ENCODE assay signal across 15 cellular contexts in the genomic region with DNA sequence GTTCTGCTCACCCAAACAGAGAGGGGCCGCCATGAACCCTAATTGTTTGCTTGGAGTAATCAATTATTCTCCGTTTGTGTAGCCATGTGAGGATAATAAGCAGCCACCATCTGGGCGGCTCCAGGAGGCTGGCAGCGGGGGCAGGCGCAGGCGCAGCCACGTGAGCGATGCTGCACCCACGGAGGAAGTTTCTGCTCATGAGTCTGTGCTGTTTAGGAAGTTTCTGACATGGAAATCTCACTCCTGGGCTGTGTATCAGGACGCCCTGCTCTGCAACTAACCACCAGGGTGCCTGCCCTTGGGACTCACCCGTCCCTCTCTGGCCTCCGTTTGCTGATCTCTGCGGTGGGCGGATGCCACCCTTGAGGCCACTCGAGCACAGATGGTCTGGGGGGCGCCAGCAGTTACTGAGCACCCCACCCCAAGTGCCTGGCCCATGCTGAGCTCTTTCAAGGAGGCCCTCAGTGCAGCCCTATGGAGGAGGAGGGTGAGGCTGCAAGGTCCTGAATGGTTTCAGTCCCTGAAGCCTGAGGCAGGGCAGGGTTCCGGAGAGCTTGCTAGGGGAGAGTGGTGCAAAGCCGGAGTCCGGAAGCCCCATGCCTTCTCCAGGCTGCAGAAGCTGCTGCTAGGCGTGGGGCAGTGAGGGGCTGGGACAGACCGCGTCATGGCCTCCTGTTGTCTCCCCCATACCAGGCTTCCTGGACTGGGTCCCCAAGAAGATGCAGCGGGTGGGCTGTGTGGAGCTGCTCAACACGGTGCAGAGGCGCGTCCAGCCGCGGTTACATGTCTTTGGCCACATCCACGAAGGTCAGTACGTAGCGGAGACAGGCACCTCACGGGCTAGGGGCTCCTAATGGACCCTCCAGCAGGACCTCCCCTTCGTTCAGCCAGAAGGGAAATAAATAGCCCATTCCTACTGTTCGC.
"Had no signal": no experiment of that assay in that cellular context is flagged by ENCODE, and none has a peak within 500 bp of the region (broad histone marks: within the 10 kb centered on the region; RNA-seq: fewer than 3 reads in every experiment).

No MANE protein-coding gene starts in this region.

- H3K27me3 ChIP-seq: adrenal gland, ovary had no signal

- H3K4me1 ChIP-seq: adrenal gland, esophagus squamous epithelium, sigmoid colon had no signal

- H3K9me3 ChIP-seq: adrenal gland, esophagus squamous epithelium, mucosa of descending colon, ovary, sigmoid colon had no signal

- H3K4me3 ChIP-seq: adrenal gland, esophagus squamous epithelium, mucosa of descending colon, ovary, sigmoid colon had no signal

- H3K36me3 ChIP-seq: adrenal gland, esophagus squamous epithelium, ovary, sigmoid colon had no signal

- DNase-seq: activated CD4-positive, alpha-beta T cell treated with anti-CD3 and anti-CD28 coated beads for 36 hours; activated CD4-positive, alpha-beta T cell treated with anti-CD3 and anti-CD28 coated beads, Interleukin-2, amount 50 U/mL, for 48 hours; activated gamma-delta T cell; adrenal gland; effector memory CD4-positive, alpha-beta T cell; esophagus squamous epithelium; immature natural killer cell; left ventricle myocardium superior; mucosa of descending colon; naive B cell; ovary; sigmoid colon; stimulated activated CD4-positive, alpha-beta T cell treated with anti-CD3 and anti-CD28 coated beads, Interleukin-4, amount 100 ng/mL, for 24 hours had no signal

- H3K27ac ChIP-seq: adrenal gland, esophagus squamous epithelium, ovary, sigmoid colon had no signal

- ATAC-seq: activated CD4-positive, alpha-beta T cell treated with anti-CD3 and anti-CD28 coated beads for 36 hours; left ventricle myocardium superior; mucosa of descending colon; stimulated activated effector memory CD8-positive, alpha-beta T cell treated with anti-CD3 and anti-CD28 coated beads, Interleukin-12 subunit alpha, Interleukin-12 subunit beta, amount 100 ng/mL, for 72 hours; WTC11 had no signal
